In the genomic region with DNA sequence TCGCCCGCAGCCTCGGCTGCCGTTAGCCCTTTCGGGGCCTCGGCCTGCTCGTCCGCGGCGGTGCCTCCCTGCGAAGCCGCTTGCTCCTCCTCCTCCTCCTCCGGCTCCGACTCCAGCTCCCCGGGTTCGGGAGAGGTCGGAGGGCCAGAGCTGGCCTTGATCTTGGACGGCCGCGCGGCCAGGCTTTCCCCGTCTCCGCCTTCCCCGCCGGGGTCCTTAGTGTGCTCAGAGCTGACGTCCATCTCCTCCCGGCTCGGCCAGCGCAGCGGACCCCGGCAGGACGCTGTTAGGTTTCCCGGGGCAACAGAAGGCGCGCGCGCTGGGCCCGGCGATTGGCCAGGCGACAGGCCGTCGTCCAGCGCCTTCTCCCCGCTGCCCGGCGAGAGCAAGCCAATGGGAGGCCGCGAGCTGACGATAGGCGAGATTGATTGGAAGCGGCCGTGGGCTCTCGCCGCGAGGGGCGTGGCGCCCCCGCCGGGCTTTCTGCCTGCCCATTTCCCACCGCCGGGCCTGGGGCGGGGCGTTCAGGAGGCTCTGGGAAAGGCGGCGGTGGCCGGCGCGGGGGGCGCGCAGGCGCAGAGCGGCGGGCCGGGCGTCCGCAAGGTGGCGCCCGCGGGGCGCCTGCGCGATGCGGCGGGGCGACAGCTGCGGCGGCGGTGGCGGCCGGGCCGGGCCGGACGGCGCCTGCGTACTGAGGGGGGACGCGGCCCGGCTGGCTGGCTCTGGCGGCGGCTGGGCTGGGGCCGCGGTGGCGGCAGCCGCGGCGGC, we compare ENCODE assay signal across 8 cellular contexts.
A peak's percentile ranks its signal among the peaks of the same experiment; 100 is the strongest.
DNase-seq lines count a peak whose midpoint lies in the region; ATAC-seq, FAIRE-seq and TF ChIP-seq lines count a peak whose summit lies in the region.

A gene with protein sequence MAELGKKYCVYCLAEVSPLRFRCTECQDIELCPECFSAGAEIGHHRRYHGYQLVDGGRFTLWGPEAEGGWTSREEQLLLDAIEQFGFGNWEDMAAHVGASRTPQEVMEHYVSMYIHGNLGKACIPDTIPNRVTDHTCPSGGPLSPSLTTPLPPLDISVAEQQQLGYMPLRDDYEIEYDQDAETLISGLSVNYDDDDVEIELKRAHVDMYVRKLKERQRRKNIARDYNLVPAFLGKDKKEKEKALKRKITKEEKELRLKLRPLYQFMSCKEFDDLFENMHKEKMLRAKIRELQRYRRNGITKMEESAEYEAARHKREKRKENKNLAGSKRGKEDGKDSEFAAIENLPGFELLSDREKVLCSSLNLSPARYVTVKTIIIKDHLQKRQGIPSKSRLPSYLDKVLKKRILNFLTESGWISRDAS (plus strand): TSS at position 676 of the 768 bp plus-strand sequence. CDS start 208 bp downstream, outside the sequence.

- FAIRE-seq in islet of Langerhans (lab: Jason Lieb, UNC) = peak; percentile 76

- H3K36me3 Mint-ChIP-seq in central memory CD8-positive, alpha-beta T cell (ENCODE audit: insufficient read depth) = peaks cover 36% of the 10 kb centered on the region

- DNase-seq in AG10803 (ENCODE audit: low read depth) (peak; percentile 97), NCI-H345 treated with DMSO at 0.1 percent for 48 hours (lab: John Stamatoyannopoulos, UW; ENCODE audit: unreplicated experiment) (peak; percentile 93)
- peak; percentile 81 for DNase-seq in activated CD4-positive, CD25-positive, alpha-beta regulatory T cell treated with anti-CD3 and anti-CD28 coated beads, Interleukin-2, amount 50 U/mL, for 16 hours (ENCODE audit: low read depth, low spot score)
- DNase-seq in central memory CD8-positive, alpha-beta T cell (ENCODE audit: low spot score in 2 of 2) = peak; percentile 82 to 84
- peak; percentile 91 for DNase-seq in stimulated activated CD4-positive, alpha-beta T cell treated with anti-CD3 and anti-CD28 coated beads, Interleukin-12 subunit alpha, Interleukin-12 subunit beta, amount 100 ng/mL, for 4 hours

- H3K4me1 Mint-ChIP-seq in central memory CD8-positive, alpha-beta T cell = peaks cover 57% of the 10 kb centered on the region

- TF ChIP-seq CTCF in AG10803 (conservative IDR thresholded peaks at IDR 0.05; ENCODE audit: low read length) = no peak; the same call in 1 of the 2 replicates

- H3K9me3 Mint-ChIP-seq in central memory CD8-positive, alpha-beta T cell = no peaks in the 10 kb centered on the region

- H3K4me3 Mint-ChIP-seq in central memory CD8-positive, alpha-beta T cell = peak within 1 kb of the TSS; percentile 92

- peak; percentile 77 for ATAC-seq in GM19025 (IDR thresholded peaks at IDR 0.05; ENCODE audit: low read depth, unreplicated experiment)
- ATAC-seq in HG03342 (IDR thresholded peaks at IDR 0.05; ENCODE audit: unreplicated experiment) = peak; percentile 76
- peak; percentile 67 for ATAC-seq in central memory CD8-positive, alpha-beta T cell (replicated peaks; ENCODE audit: extremely low read depth, poor library complexity, severe bottlenecking)

- H3K4me3 ChIP-seq in AG10803 (ENCODE audit: low read length) = peak within 1 kb of the TSS; percentile 90

- no peaks in the 10 kb centered on the region for H3K27me3 Mint-ChIP-seq in central memory CD8-positive, alpha-beta T cell

- H3K27ac Mint-ChIP-seq in central memory CD8-positive, alpha-beta T cell (ENCODE audit: low read depth) = peak within 1 kb of the TSS; percentile 88

Comparison
In these comparisons a context has a peak if more than half of its experiments do, and no peak if none do; other contexts are left out.
1. Peak in every context shown above with its lines: DNase-seq, ATAC-seq and H3K4me3 ChIP-seq.